25 cellular contexts compared by ENCODE assay signal in genomic region chr19:8499048-8499833, GRCh38. TPM values are rescaled to one million over a fixed set of nuclear protein-coding genes. Genes with fewer than 3 reads are reported as not detected.
DNase-seq lines count a peak whose midpoint lies in the region; ATAC-seq, FAIRE-seq and TF ChIP-seq lines count a peak whose summit lies in the region.
"Had no signal": no experiment of that assay in that cellular context is flagged by ENCODE, and none has a peak within 500 bp of the region (broad histone marks: within the 10 kb centered on the region; RNA-seq: fewer than 3 reads in every experiment).

No MANE protein-coding gene starts in this region.

- H3K4me1 Mint-ChIP-seq in GM23338, result peaks cover 14% of the 10 kb centered on the region
- H3K4me1 Mint-ChIP-seq in dendritic cell treated with granulocyte-macrophage colony-stimulating factor and Interleukin-4, amounts not matched to agents 40 ng/mL and 50 ng/mL, for 4 days (ENCODE audit: low read depth), result peaks cover 90% of the 10 kb centered on the region

- H3K9me2 ChIP-seq in GM23338 (ENCODE audit: insufficient read depth), result no peaks in the 10 kb centered on the region

- H3K27ac ChIP-seq in GM23338 (ENCODE audit: low read depth) (no peak overlapping the region), testis (no peak overlapping the region)
- H3K27ac ChIP-seq: RWPE1 had no signal

- no peak for FAIRE-seq in H54 (lab: Jason Lieb, UNC)
- FAIRE-seq: A204.1, G401.6, GM12891, GM19239 had no signal

- TF ChIP-seq POLR2A in testis (IDR thresholded peaks at IDR 0.05) (no peak), H54 (IDR thresholded peaks at IDR 0.05; ENCODE audit: low read depth, low read length) (no peak)

- H3K36me3 ChIP-seq in GM23338 (ENCODE audit: insufficient read depth), result no peaks in the 10 kb centered on the region
- no peaks in the 10 kb centered on the region for H3K36me3 ChIP-seq in testis (ENCODE audit: low read depth, missing control alignments)

- H3K79me2 ChIP-seq in GM23338 (replicated peaks; ENCODE audit: insufficient read depth), result no peaks in the 10 kb centered on the region

- no peak for ATAC-seq in GM23338
- ATAC-seq in HG02973 (IDR thresholded peaks at IDR 0.05; ENCODE audit: unreplicated experiment), result no peak
- ATAC-seq in GM18909 (IDR thresholded peaks at IDR 0.05; ENCODE audit: poor library complexity, unreplicated experiment), result no peak
- ATAC-seq: CD8-positive, alpha-beta T cell; Panc1 had no signal

- no peaks in the 10 kb centered on the region for H3K9me3 ChIP-seq in mononuclear cell (ENCODE audit: low read depth, low read length)
- H3K9me3 ChIP-seq in testis, result no peaks in the 10 kb centered on the region
- H3K9me3 ChIP-seq: Caco-2 had no signal

- DNase-seq in GM23338 (ENCODE audit: low spot score), result peak; percentile 28
- DNase-seq in testis, result no peak
- no peak for DNase-seq in H54 (ENCODE audit: insufficient read length, low spot score)
- DNase-seq: Caco-2; CD8-positive, alpha-beta T cell; HCEC 1CT; Karpas-422; NCI-H1092; NCI-H1417 treated with DMSO at 0.1 percent for 48 hours; NCI-H1694 treated with DMSO at 0.1 percent for 48 hours; NCI-H2081; NCI-H526 treated with DMSO at 0.1 percent for 48 hours; SHP77 had no signal

- peak overlapping the region; percentile 66; the same call in 1 of the 2 replicates for H2AFZ ChIP-seq in GM23338

- H3K4me2 ChIP-seq in GM23338, result no peak overlapping the region

- H3K4me3 ChIP-seq in GM23338 (no peak overlapping the region), mononuclear cell (ENCODE audit: low read length) (peak overlapping the region; percentile 50), testis (peak overlapping the region; percentile 6 to 26)

- H3K27ac Mint-ChIP-seq in GM23338, result no peak overlapping the region
- peak overlapping the region; percentile 90 for H3K27ac Mint-ChIP-seq in dendritic cell treated with granulocyte-macrophage colony-stimulating factor and Interleukin-4, amounts not matched to agents 40 ng/mL and 50 ng/mL, for 4 days

- H4K20me1 ChIP-seq in GM23338 (replicated peaks; ENCODE audit: insufficient read depth), result no peaks in the 10 kb centered on the region

- H3K36me3 Mint-ChIP-seq in GM23338 (ENCODE audit: low read depth), result no peaks in the 10 kb centered on the region
- peaks cover 56% of the 10 kb centered on the region for H3K36me3 Mint-ChIP-seq in dendritic cell treated with granulocyte-macrophage colony-stimulating factor and Interleukin-4, amounts not matched to agents 40 ng/mL and 50 ng/mL, for 4 days (ENCODE audit: low read depth)
- H3K36me3 Mint-ChIP-seq: CD8-positive, alpha-beta T cell had no signal

- 64 to 80% methylated on average over 19 to 30 of the region's 41 CpGs for WGBS in testis, 2 donors

- TF ChIP-seq CTCF in GM23338 (conservative IDR thresholded peaks at IDR 0.05; ENCODE audit: low read depth in 2 of 2) (no peak), testis (IDR thresholded peaks at IDR 0.05) (no peak)

- intact Hi-C loops in dendritic cell treated with granulocyte-macrophage colony-stimulating factor and Interleukin-4, amounts not matched to agents 40 ng/mL and 50 ng/mL, for 4 days (cut with micrococcal nuclease), result no loop called here
- intact Hi-C loops in testis (cut with DNase I; ENCODE audit: low total_unique reads), result no loop called here

- no peaks in the 10 kb centered on the region for H3K9me3 Mint-ChIP-seq in GM23338
- no peaks in the 10 kb centered on the region for H3K9me3 Mint-ChIP-seq in dendritic cell treated with granulocyte-macrophage colony-stimulating factor and Interleukin-4, amounts not matched to agents 40 ng/mL and 50 ng/mL, for 4 days
- H3K9me3 Mint-ChIP-seq: CD8-positive, alpha-beta T cell had no signal

- peaks cover 19% of the 10 kb centered on the region for H3K27me3 Mint-ChIP-seq in GM23338 (ENCODE audit: insufficient read depth, low read depth, poor library complexity)
- H3K27me3 Mint-ChIP-seq in dendritic cell treated with granulocyte-macrophage colony-stimulating factor and Interleukin-4, amounts not matched to agents 40 ng/mL and 50 ng/mL, for 4 days, result no peaks in the 10 kb centered on the region

- no peaks in the 10 kb centered on the region for H3F3A ChIP-seq in GM23338 (replicated peaks; ENCODE audit: low read depth)

- H3K4me1 ChIP-seq in GM23338 (ENCODE audit: insufficient read depth), result peaks cover 4% of the 10 kb centered on the region
- H3K4me1 ChIP-seq in mononuclear cell (ENCODE audit: insufficient read depth, low read length), result peaks cover 91% of the 10 kb centered on the region
- no peaks in the 10 kb centered on the region for H3K4me1 ChIP-seq in testis
- H3K4me1 ChIP-seq: Caco-2 had no signal

- H3K27me3 ChIP-seq in GM23338 (ENCODE audit: insufficient read depth), result no peaks in the 10 kb centered on the region
- H3K27me3 ChIP-seq in mononuclear cell (ENCODE audit: insufficient read depth, low read length), result no peaks in the 10 kb centered on the region
- H3K27me3 ChIP-seq in testis, result no peaks in the 10 kb centered on the region

- H3K4me3 Mint-ChIP-seq in GM23338, result no peak overlapping the region
- peak overlapping the region; percentile 26 for H3K4me3 Mint-ChIP-seq in dendritic cell treated with granulocyte-macrophage colony-stimulating factor and Interleukin-4, amounts not matched to agents 40 ng/mL and 50 ng/mL, for 4 days
- H3K4me3 Mint-ChIP-seq: CD8-positive, alpha-beta T cell had no signal

TF ChIP-seq in GM23338, 12 proteins besides CTCF, POLR2A, EP300 and RAD21:
- TF ChIP-seq STAT1 (IDR thresholded peaks at IDR 0.05; ENCODE audit: unreplicated experiment) (no peak), ZNF331 (CRISPR knock-in tag; IDR thresholded peaks at IDR 0.05; ENCODE audit: low read depth) (no peak), NANOG (IDR thresholded peaks at IDR 0.05; ENCODE audit: borderline replicate concordance) (no peak), CREB1 (CRISPR knock-in tag; IDR thresholded peaks at IDR 0.05; ENCODE audit: low read depth) (no peak), JUNB (IDR thresholded peaks at IDR 0.05; ENCODE audit: unreplicated experiment) (no peak), EZH2phosphoT487 (IDR thresholded peaks at IDR 0.05; ENCODE audit: unreplicated experiment) (no peak), ETS1 (IDR thresholded peaks at IDR 0.05) (no peak), ZNF114 (CRISPR knock-in tag; IDR thresholded peaks at IDR 0.05) (no peak), REST (IDR thresholded peaks at IDR 0.05; ENCODE audit: unreplicated experiment) (no peak)

RNA-seq across cellular contexts. Expression of gene PRAM1, which starts 3.2 kb away (rescaled TPM):
- total RNA-seq in GM23338 (2014; rRNA removed; shearing (Covaris generic)), result 0.07 and 0.31 TPM in 2 replicates
- polyA plus RNA-seq in GM23338 (2016; fragmentation: Nextera tagmentation; extraction: Ambion mirVana) (0.54 TPM in 1 of 2 replicates, not detected in the other), testis (ENCODE audit: insufficient read depth, low read depth, low replicate concordance) (2.8 TPM)
- total RNA-seq in mononuclear cell (5.7 TPM), testis (1 to 10 TPM; 1.7 to 2.1 TPM)
- total RNA-seq: Caco-2, HT-29 had no signal
- polyA plus RNA-seq: AG04450 had no signal

RNA-seq across cellular contexts. Expression of gene ZNF414, which starts 14.7 kb away (rescaled TPM):
- 29.2 and 45.0 TPM in 2 replicates for total RNA-seq in GM23338 (2014; rRNA removed; shearing (Covaris generic))
- polyA plus RNA-seq in GM23338 (2016; fragmentation: Nextera tagmentation; extraction: Ambion mirVana) (27.4 and 31.6 TPM in 2 replicates), testis (ENCODE audit: insufficient read depth, low read depth, low replicate concordance) (33.9 TPM)
- total RNA-seq in mononuclear cell (5.6 TPM), testis (10 to 100 TPM; 35.8 to 46.8 TPM)

RNA-seq across cellular contexts. Expression of gene HNRNPM, which starts 54.5 kb away (rescaled TPM):
- total RNA-seq in GM23338 (2014; rRNA removed; shearing (Covaris generic)), result 359 and 389 TPM in 2 replicates
- polyA plus RNA-seq in GM23338 (2016; fragmentation: Nextera tagmentation; extraction: Ambion mirVana), result 276 and 291 TPM in 2 replicates
- total RNA-seq in mononuclear cell, result 104 TPM
- 100 to 1,000 TPM; 164 to 177 TPM for total RNA-seq in testis
- polyA plus RNA-seq in testis (ENCODE audit: insufficient read depth, low read depth, low replicate concordance), result 198 TPM
